ENCODE assay signal across 14 cellular contexts in the genomic region with DNA sequence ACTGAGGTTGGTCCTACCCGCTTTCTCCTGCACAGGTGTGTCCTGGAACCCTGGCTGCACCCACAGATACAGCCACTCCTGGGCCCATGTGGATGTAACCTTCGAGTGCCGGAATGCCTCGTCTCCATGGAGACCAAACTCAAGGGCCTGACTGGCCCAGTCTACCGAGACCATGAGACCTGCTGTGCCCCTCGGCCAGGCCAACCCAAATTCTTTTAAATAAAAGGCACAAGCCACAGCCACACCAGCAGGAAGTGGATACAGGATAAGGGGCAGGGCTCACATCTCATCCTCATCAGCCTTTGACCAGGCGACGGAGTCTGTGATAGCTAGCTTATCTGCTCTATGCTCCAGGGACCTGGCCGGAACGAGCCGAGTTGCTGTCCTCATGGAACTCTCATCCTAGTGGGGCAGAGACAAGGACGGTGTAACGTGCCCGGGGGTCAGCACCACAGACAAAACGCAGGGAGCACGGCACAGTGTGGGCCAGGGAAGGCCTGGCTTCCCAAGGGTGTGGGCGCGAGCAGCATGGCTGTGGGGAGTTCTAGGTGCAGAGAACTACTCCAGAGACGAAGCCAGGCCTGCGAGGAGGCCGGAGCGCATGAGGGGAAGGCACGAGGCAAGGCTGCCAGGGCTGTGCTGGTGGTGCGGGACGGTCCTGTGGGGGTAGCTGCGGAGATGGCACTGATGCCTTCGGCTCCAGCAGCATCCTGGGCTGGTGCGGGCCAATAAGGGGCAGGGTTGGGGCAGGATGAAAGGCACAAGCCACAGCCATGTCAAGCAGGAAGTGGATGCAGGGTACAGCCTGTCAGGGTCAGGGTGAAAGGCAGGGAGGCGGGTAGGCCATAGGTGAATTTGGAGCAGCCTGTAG. TPM values are rescaled to one million over a fixed set of nuclear protein-coding genes. Genes with fewer than 3 reads are reported as not detected.
DNase-seq lines count a peak whose midpoint lies in the region; ATAC-seq, FAIRE-seq and TF ChIP-seq lines count a peak whose summit lies in the region.
"Had no signal": no experiment of that assay in that cellular context is flagged by ENCODE, and none has a peak within 500 bp of the region (broad histone marks: within the 10 kb centered on the region; RNA-seq: fewer than 3 reads in every experiment).

No MANE protein-coding gene starts in this region.

- H3K9me3 Mint-ChIP-seq in CD14-positive monocyte (no peaks in the 10 kb centered on the region), neural progenitor cell (no peaks in the 10 kb centered on the region)
- peaks cover 2% of the 10 kb centered on the region for H3K9me3 Mint-ChIP-seq in activated naive CD8-positive, alpha-beta T cell treated with anti-CD3 and anti-CD28 coated beads for 36 hours
- H3K9me3 Mint-ChIP-seq: activated T-helper 1 cell treated with anti-CD3 and anti-CD28 coated beads, Interleukin-12 subunit alpha, Interleukin-12 subunit beta, Interleukin-2, Interleukin-4 antibody, amounts not matched to agents 30 ng/mL and 10 ng/mL and 1 ng/mL, durations not matched to agents 14 hours and 24 hours and 36 hours; brain had no signal

- FAIRE-seq in GM12892 (lab: Jason Lieb, UNC), result no peak

- no peaks in the 10 kb centered on the region for H3K27me3 Mint-ChIP-seq in CD14-positive monocyte (ENCODE audit: low read depth in 3 of 3)
- H3K27me3 Mint-ChIP-seq in activated naive CD8-positive, alpha-beta T cell treated with anti-CD3 and anti-CD28 coated beads for 36 hours, result no peaks in the 10 kb centered on the region
- H3K27me3 Mint-ChIP-seq in neural progenitor cell (ENCODE audit: insufficient read depth, low read depth), result peaks cover 13% of the 10 kb centered on the region

- H3K4me1 Mint-ChIP-seq in CD14-positive monocyte (peaks cover 16% of the 10 kb centered on the region), neural progenitor cell (peaks cover 15% of the 10 kb centered on the region)
- peaks cover 32% of the 10 kb centered on the region for H3K4me1 Mint-ChIP-seq in activated naive CD8-positive, alpha-beta T cell treated with anti-CD3 and anti-CD28 coated beads for 36 hours

- H3K36me3 ChIP-seq in neural progenitor cell, result no peaks in the 10 kb centered on the region

- peaks cover 69 to 88% of the 10 kb centered on the region in 2 donors for H3K36me3 Mint-ChIP-seq in CD14-positive monocyte
- H3K36me3 Mint-ChIP-seq in activated naive CD8-positive, alpha-beta T cell treated with anti-CD3 and anti-CD28 coated beads for 36 hours, result peaks cover 59% of the 10 kb centered on the region
- H3K36me3 Mint-ChIP-seq in neural progenitor cell, result peaks cover 17% of the 10 kb centered on the region

- H3K4me1 ChIP-seq in neural progenitor cell, result peaks cover 9% of the 10 kb centered on the region

- intact Hi-C loops in CD14-positive monocyte (cut with micrococcal nuclease), result no loop called here

- H3K9ac ChIP-seq in neural progenitor cell, result no peak overlapping the region

- no peak overlapping the region for H3K4me3 ChIP-seq in neural progenitor cell
- H3K4me3 ChIP-seq: BLaER1 treated with 17β-estradiol and CSF1 and Interleukin-3, amounts not matched to agents 10 nM and 100 nM had no signal

- DNase-seq in CD14-positive monocyte (ENCODE audit: low spot score) (no peak), GM12892 (ENCODE audit: insufficient read length) (no peak), neural progenitor cell (ENCODE audit: low spot score) (no peak), NCI-H526 (lab: John Stamatoyannopoulos, UW) (no peak), NCI-H2196 treated with DMSO at 0.1 percent for 48 hours (lab: John Stamatoyannopoulos, UW; ENCODE audit: unreplicated experiment) (no peak)
- no peak for DNase-seq in activated naive CD8-positive, alpha-beta T cell treated with anti-CD3 and anti-CD28 coated beads for 36 hours
- DNase-seq in activated CD4-positive, CD25-positive, alpha-beta regulatory T cell treated with anti-CD3 and anti-CD28 coated beads, Interleukin-2, amount 50 U/mL, for 72 hours, result no peak
- DNase-seq: effector CD8-positive, alpha-beta T cell; NCI-H2171 treated with DMSO at 0.1 percent for 48 hours; stimulated activated CD4-positive, alpha-beta T cell treated with anti-CD3 and anti-CD28 coated beads, Interleukin-1b, Interleukin-23, amount 100 ng/mL, for 48 hours had no signal

- H3K9me3 ChIP-seq in neural progenitor cell (ENCODE audit: low read depth), result no peaks in the 10 kb centered on the region
- H3K9me3 ChIP-seq: BLaER1 treated with 17β-estradiol and CSF1 and Interleukin-3, amounts not matched to agents 10 nM and 100 nM had no signal

- peak overlapping the region in 4 of 7 donors; percentile 21 to 73 (median 68) for H3K27ac Mint-ChIP-seq in CD14-positive monocyte
- H3K27ac Mint-ChIP-seq in activated naive CD8-positive, alpha-beta T cell treated with anti-CD3 and anti-CD28 coated beads for 36 hours, result peak overlapping the region; percentile 56
- H3K27ac Mint-ChIP-seq in neural progenitor cell, result no peak overlapping the region
- H3K27ac Mint-ChIP-seq: brain had no signal

- peaks cover 13% of the 10 kb centered on the region for H3F3A ChIP-seq in neural progenitor cell (ENCODE audit: low read depth)

- no peak overlapping the region for H3K27ac ChIP-seq in neural progenitor cell
- H3K27ac ChIP-seq: BLaER1 treated with 17β-estradiol and CSF1 and Interleukin-3, amounts not matched to agents 10 nM and 100 nM had no signal

- no peak overlapping the region for H3K4me2 ChIP-seq in neural progenitor cell
- H3K4me2 ChIP-seq: BLaER1 treated with 17β-estradiol and CSF1 and Interleukin-3, amounts not matched to agents 10 nM and 100 nM had no signal

- no peak overlapping the region for H3K4me3 Mint-ChIP-seq in CD14-positive monocyte
- H3K4me3 Mint-ChIP-seq in activated naive CD8-positive, alpha-beta T cell treated with anti-CD3 and anti-CD28 coated beads for 36 hours, result no peak overlapping the region
- peak overlapping the region; percentile 53 for H3K4me3 Mint-ChIP-seq in neural progenitor cell
- H3K4me3 Mint-ChIP-seq: activated T-helper 1 cell treated with anti-CD3 and anti-CD28 coated beads, Interleukin-12 subunit alpha, Interleukin-12 subunit beta, Interleukin-2, Interleukin-4 antibody, amounts not matched to agents 30 ng/mL and 10 ng/mL and 1 ng/mL, durations not matched to agents 14 hours and 24 hours and 36 hours; brain had no signal

- no peak for TF ChIP-seq CTCF in CD14-positive monocyte (IDR thresholded peaks at IDR 0.05)
- TF ChIP-seq CTCF in neural progenitor cell (IDR thresholded peaks at IDR 0.05), result no peak

- no peak overlapping the region for H2AFZ ChIP-seq in neural progenitor cell (replicated peaks)

- H3K79me2 ChIP-seq in neural progenitor cell (ENCODE audit: low read depth), result peaks cover 16% of the 10 kb centered on the region

- peaks cover 29% of the 10 kb centered on the region for H4K20me1 ChIP-seq in neural progenitor cell (ENCODE audit: low read depth)

- ATAC-seq in HG03571 (IDR thresholded peaks at IDR 0.05; ENCODE audit: unreplicated experiment), result no peak

- no peaks in the 10 kb centered on the region for H3K27me3 ChIP-seq in neural progenitor cell
- H3K27me3 ChIP-seq: BLaER1 treated with 17β-estradiol and CSF1 and Interleukin-3, amounts not matched to agents 10 nM and 100 nM had no signal

- peak; percentile 70; the same call in 1 of the 2 replicates for TF ChIP-seq POLR2A in GM12892 (IDR thresholded peaks at IDR 0.05; ENCODE audit: low read depth, low read length)

RNA-seq across cellular contexts. Expression of a gene that starts 22.7 kb away (rescaled TPM):
- 1 to 10 TPM; 3.9 to 4.3 TPM for polyA plus RNA-seq in CD14-positive monocyte
- polyA plus RNA-seq in GM12892 (2012; ENCODE audit: missing spikeins), result 36.9 TPM
- 100 to 1,000 TPM in 1 of 2 experiments, 10 to 100 TPM in 1; 99.1 to 102 TPM for total RNA-seq in activated naive CD8-positive, alpha-beta T cell treated with anti-CD3 and anti-CD28 coated beads for 36 hours
- total RNA-seq in neural progenitor cell (ENCODE audit: low replicate concordance), result 16.8 and 22.0 TPM in 2 replicates

RNA-seq across cellular contexts. Expression of a gene that starts 22.9 kb away (rescaled TPM):
- polyA plus RNA-seq in CD14-positive monocyte, result 1 to 10 TPM; 1.1 to 1.2 TPM
- polyA plus RNA-seq in GM12892 (2012; ENCODE audit: missing spikeins), result 3.7 TPM
- 1 to 10 TPM; 2.6 to 3.2 TPM for total RNA-seq in activated naive CD8-positive, alpha-beta T cell treated with anti-CD3 and anti-CD28 coated beads for 36 hours
- 1.3 and 3.2 TPM in 2 replicates for total RNA-seq in neural progenitor cell (ENCODE audit: low replicate concordance)
